Comparison of ENCODE assay signal across 4 cellular contexts in the genomic region with DNA sequence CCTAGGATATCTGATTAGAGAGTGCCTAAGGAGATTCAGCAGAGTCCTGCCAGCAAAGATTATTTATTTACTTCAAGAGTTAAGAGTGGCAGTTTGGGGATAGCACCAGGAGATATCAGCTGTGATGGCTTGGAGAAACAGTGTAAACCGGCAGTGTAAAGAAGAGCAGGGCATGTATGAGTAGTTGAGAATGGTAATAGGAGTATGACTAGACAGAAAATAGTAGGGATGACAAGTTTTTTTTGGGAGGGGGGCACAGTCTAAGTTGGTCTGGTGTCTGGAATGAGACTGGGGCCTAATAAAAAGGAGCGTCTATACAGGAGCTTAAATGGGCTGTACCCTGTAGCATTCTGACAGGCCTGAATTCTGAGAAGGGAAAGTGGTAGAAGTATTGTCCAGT.
DNase-seq lines count a peak whose midpoint lies in the region; ATAC-seq, FAIRE-seq and TF ChIP-seq lines count a peak whose summit lies in the region.
"Not testable (repeated sequence)": the region's sequence is repeated elsewhere in the genome, so short reads cannot be mapped to it uniquely, and the experiment has no call there.

No MANE protein-coding gene starts in this region.

- not testable (repeated sequence) for TF ChIP-seq CTCF in WTC11 (IDR thresholded peaks at IDR 0.05); K562 (IDR thresholded peaks at IDR 0.05 in 2 of 3, conservative IDR thresholded peaks at IDR 0.05 in 1 of 3; ENCODE audit: insufficient read depth in 2 of 3, low read depth in 1 of 3, low read length in 3 of 3); endodermal cell (conservative IDR thresholded peaks at IDR 0.05); neural crest cell (conservative IDR thresholded peaks at IDR 0.05)

- DNase-seq in WTC11 (ENCODE audit: low spot score); K562 (ENCODE audit: extremely low read depth in 1 of 4, low spot score in 3 of 4); endodermal cell; neural crest cell (ENCODE audit: low read depth, low spot score): not testable (repeated sequence)

- H3K4me2 ChIP-seq in K562 (ENCODE audit: insufficient read depth, low read length) = not testable (repeated sequence)

- 14% methylated on average over 2 of the region's 2 CpGs for WGBS in K562 (ENCODE audit: insufficient coverage, low coverage, missing lambda C conversion rate)
- WGBS in endodermal cell (ENCODE audit: insufficient coverage in 1 of 2, insufficient read length in 1 of 2), 2 experiments = 82 to 92% methylated on average over 2 of the region's 2 CpGs

- peaks cover 46% of the 10 kb centered on the region for H3K9me3 Mint-ChIP-seq in WTC11
- H3K9me3 Mint-ChIP-seq in endodermal cell = peaks cover 42% of the 10 kb centered on the region
- not testable (repeated sequence) for H3K9me3 Mint-ChIP-seq in neural crest cell

- not testable (repeated sequence) for H4K20me1 ChIP-seq in K562 (replicated peaks; ENCODE audit: control insufficient read depth, insufficient read depth, low read length)

- FAIRE-seq in K562 (lab: Jason Lieb, UNC) = not testable (repeated sequence)

- peak overlapping the region; percentile 42 for H3K27ac Mint-ChIP-seq in WTC11
- peak overlapping the region; percentile 7 for H3K27ac Mint-ChIP-seq in endodermal cell
- H3K27ac Mint-ChIP-seq in neural crest cell (ENCODE audit: unreplicated experiment) = peak overlapping the region; percentile 31

- POLR2A ChIA-PET in WTC11 (lab: Charles Lee); K562 (lab: Yijun Ruan, JAX): not testable (repeated sequence)

- CTCF ChIA-PET in WTC11 (lab: Charles Lee); K562 (lab: Yijun Ruan, JAX; ENCODE audit: low intra/inter-chr PET ratio): not testable (repeated sequence)

- not testable (repeated sequence) for ATAC-seq in WTC11, K562

- H3K27ac ChIP-seq in K562 (ENCODE audit: extremely low read depth, low read depth, low read length); endodermal cell (ENCODE audit: low read depth, low read length): not testable (repeated sequence)

- TF ChIP-seq EP300 in K562 (IDR thresholded peaks at IDR 0.05; ENCODE audit: low read length) = not testable (repeated sequence)

- not testable (repeated sequence) for H3K9me1 ChIP-seq in K562 (ENCODE audit: control insufficient read depth, insufficient read depth, low read length)

- H3K4me3 ChIP-seq in K562; endodermal cell (ENCODE audit: low read length): not testable (repeated sequence)

- H3K27me3 Mint-ChIP-seq in WTC11 (ENCODE audit: low read depth); endodermal cell (ENCODE audit: insufficient read depth); neural crest cell (ENCODE audit: low read depth): not testable (repeated sequence)

- not testable (repeated sequence) for TF ChIP-seq RAD21 in K562 (CRISPR knock-in tag; conservative IDR thresholded peaks at IDR 0.05 in 1 of 2, IDR thresholded peaks at IDR 0.05 in 1 of 2)

- peaks cover 51% of the 10 kb centered on the region for H3K36me3 Mint-ChIP-seq in WTC11
- peaks cover 13% of the 10 kb centered on the region for H3K36me3 Mint-ChIP-seq in endodermal cell (ENCODE audit: low read depth)
- not testable (repeated sequence) for H3K36me3 Mint-ChIP-seq in neural crest cell (ENCODE audit: low read depth)

- not testable (repeated sequence) for H3K9ac ChIP-seq in K562 (ENCODE audit: insufficient read depth in 1 of 2, low read depth in 2 of 2, low read length in 2 of 2); endodermal cell (ENCODE audit: extremely low read depth, low read length, poor library complexity, severe bottlenecking)

- not testable (repeated sequence) for H2AFZ ChIP-seq in K562 (ENCODE audit: low read depth, low read length)

- in situ Hi-C loops in K562 (cut with MboI) = not testable (repeated sequence)

- not testable (repeated sequence) for TF ChIP-seq POLR2A in K562 (conservative IDR thresholded peaks at IDR 0.05)

- not testable (repeated sequence) for H3K79me2 ChIP-seq in K562 (ENCODE audit: control insufficient read depth, insufficient read depth, low read length)

- not testable (repeated sequence) for H3K4me1 ChIP-seq in K562 (replicated peaks in 1 of 2; ENCODE audit: control insufficient read depth in 2 of 2, insufficient read depth in 2 of 2, low read length in 2 of 2); endodermal cell (ENCODE audit: control insufficient read depth, insufficient read depth, low read length)

- not testable (repeated sequence) for H3K9me3 ChIP-seq in K562 (replicated peaks; ENCODE audit: control insufficient read depth, insufficient read depth, low read depth, low read length); endodermal cell (ENCODE audit: control insufficient read depth, low read length)

- H3K4me1 Mint-ChIP-seq in WTC11 (peaks cover 63% of the 10 kb centered on the region), endodermal cell (peaks cover 27% of the 10 kb centered on the region)
- not testable (repeated sequence) for H3K4me1 Mint-ChIP-seq in neural crest cell

- not testable (repeated sequence) for H3K36me3 ChIP-seq in K562 (ENCODE audit: control insufficient read depth, insufficient read depth, low read length); endodermal cell (ENCODE audit: control insufficient read depth, insufficient read depth, low read length)

- not testable (repeated sequence) for H3K27me3 ChIP-seq in K562 (ENCODE audit: control insufficient read depth in 2 of 2, insufficient read depth in 2 of 2, low read length in 2 of 2); endodermal cell (ENCODE audit: control insufficient read depth, insufficient read depth, low read length, poor library complexity, severe bottlenecking)

- not testable (repeated sequence) for H3K4me3 Mint-ChIP-seq in WTC11, endodermal cell, neural crest cell

- intact Hi-C loops in K562 (cut with micrococcal nuclease) = not testable (repeated sequence)

- not testable (repeated sequence) for BruUV-seq in K562 (replicated peaks; lab: Mats Ljungman, UMichigan)

TF ChIP-seq in K562, 482 proteins besides CTCF, POLR2A, EP300 and RAD21:
- TF ChIP-seq MAFG (tag; conservative IDR thresholded peaks at IDR 0.05) = peak; percentile 71
- peak; percentile 55 for TF ChIP-seq ZNF316 (IDR thresholded peaks at IDR 0.05)
- peak; percentile 11; the same call in 1 of the 2 replicates for TF ChIP-seq C11orf30 (IDR thresholded peaks at IDR 0.05; ENCODE audit: low read depth)
- TF ChIP-seq NFE2L1 (tag; IDR thresholded peaks at IDR 0.05; ENCODE audit: borderline replicate concordance, low read depth) = peak; percentile 33; the same call in 1 of the 2 replicates
